Comparison of ENCODE assay signal across 14 cellular contexts in genomic region chr7:95867309-95867708, GRCh38.
A peak's percentile ranks its signal among the peaks of the same experiment; 100 is the strongest.
DNase-seq lines count a peak whose midpoint lies in the region; ATAC-seq, FAIRE-seq and TF ChIP-seq lines count a peak whose summit lies in the region.
"Had no signal": no experiment of that assay in that cellular context is flagged by ENCODE, and none has a peak within 500 bp of the region (broad histone marks: within the 10 kb centered on the region; RNA-seq: fewer than 3 reads in every experiment).

No MANE protein-coding gene starts in this region.

- no peak overlapping the region for H4K5ac ChIP-seq in H1 (ENCODE audit: insufficient read length, low read depth, low read length)

- DNase-seq in H1 (ENCODE audit: low read depth in 1 of 2, low spot score in 2 of 2) (no peak), T-cell (no peak), G401 (ENCODE audit: low spot score) (no peak), WERI-Rb-1 (no peak)
- no peak for DNase-seq in stimulated activated naive CD4-positive, alpha-beta T cell treated with Interleukin-2 at 50 U/mL for 16 hours (lab: John Stamatoyannopoulos, UW)
- DNase-seq: activated T-cell treated with anti-CD3 and anti-CD28 coated beads, Interleukin-2, amount 50 U/mL, for 72 hours; effector CD4-positive, alpha-beta T cell; left cardiac atrium; upper lobe of right lung had no signal

- H2AFZ ChIP-seq in H1 (ENCODE audit: low read length), result no peak overlapping the region

- no peak overlapping the region for H4K91ac ChIP-seq in H1 (replicated peaks; ENCODE audit: insufficient read length, low read length)

- CTCF ChIA-PET in H1 (lab: Charles Lee; ENCODE audit: partially characterized antibody), result interaction anchor here (0.7 to 17.5 kb wide), 17 partner anchors 9 to 339 kb away, joined by 3 to 335 read pairs (median 5); no protein-coding TSS in a partner anchor
- CTCF ChIA-PET in T-cell (lab: Charles Lee), result interaction anchor here in 1 of 2 donors (0.6 kb wide), 1 partner anchor 1942 kb away, joined by 3 read pairs; no protein-coding TSS in a partner anchor

- peak; percentile 32 for FAIRE-seq in H1 (lab: Jason Lieb, UNC)

- peaks cover 0 to 3% (median 1%) of the 10 kb centered on the region in 4 experiments; a peak in 1 of 7 replicates for H3K4me1 ChIP-seq in H1 (replicated peaks in 1 of 4; ENCODE audit: control insufficient read depth in 3 of 4, insufficient read depth in 4 of 4, low read length in 3 of 4)
- H3K4me1 ChIP-seq: upper lobe of right lung had no signal

- H3K18ac ChIP-seq in H1 (ENCODE audit: extremely low read depth, low read length), result no peak overlapping the region

- ATAC-seq in GM18868 (IDR thresholded peaks at IDR 0.05; ENCODE audit: unreplicated experiment), result peak; percentile 95
- peak; percentile 79 for ATAC-seq in GM21825 (IDR thresholded peaks at IDR 0.05; ENCODE audit: unreplicated experiment)
- ATAC-seq in HG03558 (IDR thresholded peaks at IDR 0.05; ENCODE audit: extremely low read depth, unreplicated experiment), result peak; percentile 72
- no peak for ATAC-seq in T-cell (replicated peaks in 1 of 4)
- ATAC-seq: left cardiac atrium, upper lobe of right lung had no signal

- no peak overlapping the region for H2BK12ac ChIP-seq in H1 (ENCODE audit: low read depth, low read length)

- no peak overlapping the region for H3K56ac ChIP-seq in H1 (replicated peaks; ENCODE audit: insufficient read length, low read depth, low read length)

- H3K23ac ChIP-seq in H1 (ENCODE audit: insufficient read length), result no peak overlapping the region

- no peak overlapping the region for H3K27ac ChIP-seq in H1 (ENCODE audit: low read depth, low read length)
- H3K27ac ChIP-seq in WERI-Rb-1, result no peak overlapping the region
- H3K27ac ChIP-seq: SK-N-MC, upper lobe of right lung had no signal

- H3K4me1 Mint-ChIP-seq in T-cell, result no peaks in the 10 kb centered on the region

- 72% methylated on average over 3 of the region's 3 CpGs; no CpG with 5 or more reads in 1 of the 2 experiments for WGBS in H1 (ENCODE audit: extremely low coverage in 1 of 2, insufficient coverage in 1 of 2, insufficient read length in 1 of 2, insufficient replicate concordance in 2 of 2, low coverage in 1 of 2, low lambda C conversion rate in 2 of 2, missing lambda C conversion rate in 1 of 2), 2 experiments

- no peak overlapping the region for H3K27ac Mint-ChIP-seq in T-cell
- H3K27ac Mint-ChIP-seq: activated T-cell treated with anti-CD3 and anti-CD28 coated beads, Interleukin-2, amount 50 U/mL, for 72 hours had no signal

- no peak overlapping the region for H2BK15ac ChIP-seq in H1 (ENCODE audit: low read length)

- no peak overlapping the region for H3K4ac ChIP-seq in H1 (replicated peaks; ENCODE audit: insufficient read length, low read depth, low read length)

- H3K36me3 Mint-ChIP-seq in T-cell, result no peaks in the 10 kb centered on the region

- H3K9me3 ChIP-seq in H1 (ENCODE audit: insufficient read depth in 2 of 2, low read depth in 1 of 2, low read length in 1 of 2) (no peaks in the 10 kb centered on the region), WERI-Rb-1 (ENCODE audit: severe bottlenecking) (no peaks in the 10 kb centered on the region)
- H3K9me3 ChIP-seq: upper lobe of right lung had no signal

- TF ChIP-seq POLR2A in H1 (IDR thresholded peaks at IDR 0.05; ENCODE audit: control extremely low read depth in 1 of 2, low read depth in 2 of 2, low read length in 2 of 2), result no peak

- H3K79me1 ChIP-seq in H1 (ENCODE audit: low read depth, low read length), result no peaks in the 10 kb centered on the region

- H3K4me2 ChIP-seq in H1 (ENCODE audit: insufficient read depth in 1 of 2, low read depth in 2 of 2, low read length in 2 of 2), result no peak overlapping the region
- H3K4me2 ChIP-seq: smooth muscle cell had no signal

- H2BK5ac ChIP-seq in H1 (ENCODE audit: low read depth, low read length), result no peak overlapping the region

- no peak overlapping the region for H2AK5ac ChIP-seq in H1 (ENCODE audit: low read depth, low read length)

- in situ Hi-C loops in G401 (cut with HindIII; ENCODE audit: low sequenced_read_pairs), result no loop called here

- H3K27me3 Mint-ChIP-seq in T-cell, result peaks cover 0 to 2% of the 10 kb centered on the region in 2 donors

- H3K79me2 ChIP-seq in H1 (ENCODE audit: control insufficient read depth in 1 of 2, insufficient read depth in 2 of 2, low read length in 2 of 2), result no peaks in the 10 kb centered on the region

- H3K23me2 ChIP-seq in H1 (ENCODE audit: low read depth, low read length), result no peaks in the 10 kb centered on the region

- no peak overlapping the region for H2BK20ac ChIP-seq in H1 (ENCODE audit: low read length)

- no peaks in the 10 kb centered on the region for H3K9me3 Mint-ChIP-seq in T-cell
- H3K9me3 Mint-ChIP-seq: activated T-cell treated with anti-CD3 and anti-CD28 coated beads, Interleukin-2, amount 50 U/mL, for 72 hours had no signal

- no peaks in the 10 kb centered on the region for H4K20me1 ChIP-seq in H1 (replicated peaks in 1 of 2; ENCODE audit: control insufficient read depth in 1 of 2, insufficient read depth in 2 of 2, low read length in 2 of 2)

- TF ChIP-seq EP300 in H1 (IDR thresholded peaks at IDR 0.05; ENCODE audit: borderline replicate concordance in 1 of 2, low read depth in 2 of 2, low read length in 2 of 2), result no peak

- H3K14ac ChIP-seq in H1 (ENCODE audit: insufficient read length), result no peak overlapping the region

- TF ChIP-seq RAD21 in H1 (IDR thresholded peaks at IDR 0.05 in 1 of 2, conservative IDR thresholded peaks at IDR 0.05 in 1 of 2; ENCODE audit: low read depth in 2 of 2, low read length in 2 of 2), result no peak

- H3K4me3 Mint-ChIP-seq in T-cell, result no peak overlapping the region
- H3K4me3 Mint-ChIP-seq: activated T-cell treated with anti-CD3 and anti-CD28 coated beads, Interleukin-2, amount 50 U/mL, for 72 hours had no signal

- TF ChIP-seq CTCF in H1 (IDR thresholded peaks at IDR 0.05; ENCODE audit: control extremely low read depth in 1 of 3, insufficient read depth in 1 of 3, low read depth in 1 of 3, low read length in 3 of 3), result no peak
- TF ChIP-seq CTCF in WERI-Rb-1 (IDR thresholded peaks at IDR 0.05; ENCODE audit: low read depth, low read length), result no peak

- POLR2A ChIA-PET in H1 (lab: Charles Lee; ENCODE audit: partially characterized antibody) (interaction anchor here (1.1 kb wide), 1 partner anchor 112 kb away, joined by 3 read pairs; no protein-coding TSS in a partner anchor), T-cell (lab: Charles Lee) (interaction anchor here in 1 of 2 donors (0.6 kb wide), 1 partner anchor 1011 kb away, joined by 5 read pairs; no protein-coding TSS in a partner anchor)

- no peaks in the 10 kb centered on the region for H3K36me3 ChIP-seq in H1 (ENCODE audit: control insufficient read depth in 2 of 4, insufficient read depth in 4 of 4, low read length in 3 of 4)
- no peaks in the 10 kb centered on the region for H3K36me3 ChIP-seq in WERI-Rb-1
- H3K36me3 ChIP-seq: upper lobe of right lung had no signal

- no peak overlapping the region for H2BK120ac ChIP-seq in H1 (replicated peaks; ENCODE audit: low read depth, low read length)

- no peaks in the 10 kb centered on the region for H3K27me3 ChIP-seq in H1 (replicated peaks in 1 of 4; ENCODE audit: control insufficient read depth in 3 of 4, extremely low read depth in 1 of 4, insufficient read depth in 3 of 4, low read length in 3 of 4)
- H3K27me3 ChIP-seq in WERI-Rb-1 (ENCODE audit: insufficient read depth, low read depth, severe bottlenecking), result no peaks in the 10 kb centered on the region
- H3K27me3 ChIP-seq: upper lobe of right lung had no signal

- no peak overlapping the region for H4K8ac ChIP-seq in H1 (ENCODE audit: extremely low read depth, insufficient read depth, low read length)

- no peak overlapping the region for H3K9ac ChIP-seq in H1 (replicated peaks in 1 of 4; ENCODE audit: extremely low read depth in 1 of 4, low read depth in 3 of 4, low read length in 3 of 4)

- no peak overlapping the region for H3K4me3 ChIP-seq in H1 (ENCODE audit: extremely low read depth in 1 of 4, insufficient read depth in 2 of 4, low read depth in 3 of 4, low read length in 4 of 4)
- H3K4me3 ChIP-seq in WERI-Rb-1 (ENCODE audit: low read depth, low read length), result no peak overlapping the region
- H3K4me3 ChIP-seq: SK-N-MC, smooth muscle cell, upper lobe of right lung had no signal

TF ChIP-seq in H1, 55 proteins besides CTCF, POLR2A, EP300 and RAD21 (continues in another document):
- TF ChIP-seq SIN3A (conservative IDR thresholded peaks at IDR 0.05 in 1 of 2, IDR thresholded peaks at IDR 0.05 in 1 of 2; ENCODE audit: low read depth in 1 of 2, low read length in 2 of 2), result no peak
- peak; percentile 63; the same call in 1 of the 2 replicates for TF ChIP-seq KDM1A (IDR thresholded peaks at IDR 0.05; ENCODE audit: borderline replicate concordance, low read length)
- no peak for TF ChIP-seq CTBP2 (IDR thresholded peaks at IDR 0.05; ENCODE audit: borderline replicate concordance, insufficient read depth, insufficient read length, low read length)
- TF ChIP-seq POU5F1 (IDR thresholded peaks at IDR 0.05; ENCODE audit: low read depth, low read length), result no peak
- no peak for TF ChIP-seq SAP30 (IDR thresholded peaks at IDR 0.05; ENCODE audit: insufficient read depth, insufficient replicate concordance, low read length)
- TF ChIP-seq HDAC2 (IDR thresholded peaks at IDR 0.05; ENCODE audit: borderline replicate concordance in 1 of 2, low read depth in 2 of 2, low read length in 2 of 2), result peak in 1 of 2 experiments; percentile 46; a peak in 1 of 4 replicates
- TF ChIP-seq JUND (IDR thresholded peaks at IDR 0.05; ENCODE audit: low read length), result 0 out of 2 replicates have a peak, but pooled peaks have one; percentile 45
- TF ChIP-seq CHD1 (IDR thresholded peaks at IDR 0.05; ENCODE audit: low read depth, low read length), result no peak
- TF ChIP-seq CREB1 (IDR thresholded peaks at IDR 0.05), result peak; percentile 70; the same call in 1 of the 2 replicates
- no peak for TF ChIP-seq RFX5 (IDR thresholded peaks at IDR 0.05; ENCODE audit: borderline replicate concordance, low read depth, low read length)
- TF ChIP-seq, protein P1, sequence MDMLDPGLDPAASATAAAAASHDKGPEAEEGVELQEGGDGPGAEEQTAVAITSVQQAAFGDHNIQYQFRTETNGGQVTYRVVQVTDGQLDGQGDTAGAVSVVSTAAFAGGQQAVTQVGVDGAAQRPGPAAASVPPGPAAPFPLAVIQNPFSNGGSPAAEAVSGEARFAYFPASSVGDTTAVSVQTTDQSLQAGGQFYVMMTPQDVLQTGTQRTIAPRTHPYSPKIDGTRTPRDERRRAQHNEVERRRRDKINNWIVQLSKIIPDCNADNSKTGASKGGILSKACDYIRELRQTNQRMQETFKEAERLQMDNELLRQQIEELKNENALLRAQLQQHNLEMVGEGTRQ (IDR thresholded peaks at IDR 0.05; ENCODE audit: low read length), result no peak
- no peak for TF ChIP-seq CBX8 (IDR thresholded peaks at IDR 0.05; ENCODE audit: borderline replicate concordance, low read depth, low read length)
- TF ChIP-seq BACH1 (IDR thresholded peaks at IDR 0.05; ENCODE audit: low read length), result no peak
- no peak for TF ChIP-seq HDAC6 (IDR thresholded peaks at IDR 0.05; ENCODE audit: low read depth, low read length)
- no peak for TF ChIP-seq RNF2 (IDR thresholded peaks at IDR 0.05; ENCODE audit: borderline replicate concordance, low read depth, low read length, missing control alignments, poor library complexity, severe bottlenecking)
- no peak for TF ChIP-seq BRCA1 (IDR thresholded peaks at IDR 0.05; ENCODE audit: low read depth, low read length)

Comparison
In these comparisons a context has a peak if more than half of its experiments do, and no peak if none do; other contexts are left out.
1. ATAC-seq: peak in GM18868 (single experiment), GM21825 (single experiment) and HG03558 (single experiment); none in T-cell (0 of 4).